ENCODE assay signal across 1 cellular context in the genomic region with DNA sequence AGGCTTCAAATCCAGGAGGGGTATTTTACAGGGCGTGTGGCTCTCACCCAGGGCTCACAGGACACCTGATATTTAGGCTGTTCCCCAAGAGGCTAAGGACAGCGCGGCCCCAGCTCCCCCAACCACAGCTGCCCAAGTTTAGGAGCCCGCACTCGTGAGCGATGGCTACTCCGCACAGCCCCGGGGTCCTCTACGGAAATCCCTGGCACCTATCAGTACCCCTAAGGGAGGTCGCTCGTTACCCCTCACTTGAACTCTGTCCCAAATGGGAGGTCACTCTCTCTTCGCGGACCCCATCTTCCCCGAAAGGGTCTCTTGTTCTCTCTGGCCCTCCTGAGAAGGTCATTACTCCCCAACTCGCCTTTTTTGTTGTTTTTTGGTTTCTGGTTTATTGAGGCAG.
TF ChIP-seq lines count a peak whose summit lies in the region.

No MANE protein-coding gene starts in this region.

TF ChIP-seq in GM23338, 12 proteins besides CTCF, POLR2A, EP300 and RAD21 (continued from another document):
- TF ChIP-seq, protein P1, sequence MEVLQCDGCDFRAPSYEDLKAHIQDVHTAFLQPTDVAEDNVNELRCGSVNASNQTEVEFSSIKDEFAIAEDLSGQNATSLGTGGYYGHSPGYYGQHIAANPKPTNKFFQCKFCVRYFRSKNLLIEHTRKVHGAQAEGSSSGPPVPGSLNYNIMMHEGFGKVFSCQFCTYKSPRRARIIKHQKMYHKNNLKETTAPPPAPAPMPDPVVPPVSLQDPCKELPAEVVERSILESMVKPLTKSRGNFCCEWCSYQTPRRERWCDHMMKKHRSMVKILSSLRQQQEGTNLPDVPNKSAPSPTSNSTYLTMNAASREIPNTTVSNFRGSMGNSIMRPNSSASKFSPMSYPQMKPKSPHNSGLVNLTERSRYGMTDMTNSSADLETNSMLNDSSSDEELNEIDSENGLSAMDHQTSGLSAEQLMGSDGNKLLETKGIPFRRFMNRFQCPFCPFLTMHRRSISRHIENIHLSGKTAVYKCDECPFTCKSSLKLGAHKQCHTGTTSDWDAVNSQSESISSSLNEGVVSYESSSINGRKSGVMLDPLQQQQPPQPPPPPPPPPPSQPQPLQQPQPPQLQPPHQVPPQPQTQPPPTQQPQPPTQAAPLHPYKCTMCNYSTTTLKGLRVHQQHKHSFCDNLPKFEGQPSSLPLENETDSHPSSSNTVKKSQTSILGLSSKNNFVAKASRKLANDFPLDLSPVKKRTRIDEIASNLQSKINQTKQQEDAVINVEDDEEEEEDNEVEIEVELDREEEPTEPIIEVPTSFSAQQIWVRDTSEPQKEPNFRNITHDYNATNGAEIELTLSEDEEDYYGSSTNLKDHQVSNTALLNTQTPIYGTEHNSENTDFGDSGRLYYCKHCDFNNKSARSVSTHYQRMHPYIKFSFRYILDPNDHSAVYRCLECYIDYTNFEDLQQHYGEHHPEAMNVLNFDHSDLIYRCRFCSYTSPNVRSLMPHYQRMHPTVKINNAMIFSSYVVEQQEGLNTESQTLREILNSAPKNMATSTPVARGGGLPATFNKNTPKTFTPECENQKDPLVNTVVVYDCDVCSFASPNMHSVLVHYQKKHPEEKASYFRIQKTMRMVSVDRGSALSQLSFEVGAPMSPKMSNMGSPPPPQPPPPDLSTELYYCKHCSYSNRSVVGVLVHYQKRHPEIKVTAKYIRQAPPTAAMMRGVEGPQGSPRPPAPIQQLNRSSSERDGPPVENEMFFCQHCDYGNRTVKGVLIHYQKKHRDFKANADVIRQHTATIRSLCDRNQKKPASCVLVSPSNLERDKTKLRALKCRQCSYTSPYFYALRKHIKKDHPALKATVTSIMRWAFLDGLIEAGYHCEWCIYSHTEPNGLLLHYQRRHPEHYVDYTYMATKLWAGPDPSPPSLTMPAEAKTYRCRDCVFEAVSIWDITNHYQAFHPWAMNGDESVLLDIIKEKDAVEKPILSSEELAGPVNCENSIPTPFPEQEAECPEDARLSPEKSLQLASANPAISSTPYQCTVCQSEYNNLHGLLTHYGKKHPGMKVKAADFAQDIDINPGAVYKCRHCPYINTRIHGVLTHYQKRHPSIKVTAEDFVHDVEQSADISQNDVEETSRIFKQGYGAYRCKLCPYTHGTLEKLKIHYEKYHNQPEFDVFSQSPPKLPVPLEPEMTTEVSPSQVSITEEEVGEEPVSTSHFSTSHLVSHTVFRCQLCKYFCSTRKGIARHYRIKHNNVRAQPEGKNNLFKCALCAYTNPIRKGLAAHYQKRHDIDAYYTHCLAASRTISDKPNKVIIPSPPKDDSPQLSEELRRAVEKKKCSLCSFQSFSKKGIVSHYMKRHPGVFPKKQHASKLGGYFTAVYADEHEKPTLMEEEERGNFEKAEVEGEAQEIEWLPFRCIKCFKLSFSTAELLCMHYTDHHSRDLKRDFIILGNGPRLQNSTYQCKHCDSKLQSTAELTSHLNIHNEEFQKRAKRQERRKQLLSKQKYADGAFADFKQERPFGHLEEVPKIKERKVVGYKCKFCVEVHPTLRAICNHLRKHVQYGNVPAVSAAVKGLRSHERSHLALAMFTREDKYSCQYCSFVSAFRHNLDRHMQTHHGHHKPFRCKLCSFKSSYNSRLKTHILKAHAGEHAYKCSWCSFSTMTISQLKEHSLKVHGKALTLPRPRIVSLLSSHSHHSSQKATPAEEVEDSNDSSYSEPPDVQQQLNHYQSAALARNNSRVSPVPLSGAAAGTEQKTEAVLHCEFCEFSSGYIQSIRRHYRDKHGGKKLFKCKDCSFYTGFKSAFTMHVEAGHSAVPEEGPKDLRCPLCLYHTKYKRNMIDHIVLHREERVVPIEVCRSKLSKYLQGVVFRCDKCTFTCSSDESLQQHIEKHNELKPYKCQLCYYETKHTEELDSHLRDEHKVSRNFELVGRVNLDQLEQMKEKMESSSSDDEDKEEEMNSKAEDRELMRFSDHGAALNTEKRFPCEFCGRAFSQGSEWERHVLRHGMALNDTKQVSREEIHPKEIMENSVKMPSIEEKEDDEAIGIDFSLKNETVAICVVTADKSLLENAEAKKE (CRISPR knock-in tag; IDR thresholded peaks at IDR 0.05): no peak
TF ChIP-seq in GM23338: peak in this region for 0.
